ENCODE assay signal across 11 cellular contexts in genomic region chr16:84598391-84598750, GRCh38. TPM values are rescaled to one million over a fixed set of nuclear protein-coding genes. Genes with fewer than 3 reads are reported as not detected.
A peak's percentile ranks its signal among the peaks of the same experiment; 100 is the strongest.
DNase-seq lines count a peak whose midpoint lies in the region; ATAC-seq and TF ChIP-seq lines count a peak whose summit lies in the region.
"Had no signal": no experiment of that assay in that cellular context is flagged by ENCODE, and none has a peak within 500 bp of the region (broad histone marks: within the 10 kb centered on the region; RNA-seq: fewer than 3 reads in every experiment).

No MANE protein-coding gene starts in this region.

- no peak for TF ChIP-seq POLR2A in thyroid gland (IDR thresholded peaks at IDR 0.05)

- peaks cover 89% of the 10 kb centered on the region for H4K20me1 ChIP-seq in neural progenitor cell (ENCODE audit: low read depth)

- no peak for TF ChIP-seq CTCF in CD8-positive, alpha-beta T cell (IDR thresholded peaks at IDR 0.05)
- TF ChIP-seq CTCF in neural progenitor cell (IDR thresholded peaks at IDR 0.05): no peak
- TF ChIP-seq CTCF in thyroid gland (IDR thresholded peaks at IDR 0.05): no peak

- H3F3A ChIP-seq in neural progenitor cell (ENCODE audit: low read depth): peaks cover 46% of the 10 kb centered on the region

- no peaks in the 10 kb centered on the region for H3K9me3 ChIP-seq in CD8-positive, alpha-beta T cell (ENCODE audit: low read length)
- no peaks in the 10 kb centered on the region for H3K9me3 ChIP-seq in SJSA1 (replicated peaks)
- H3K9me3 ChIP-seq in effector memory CD4-positive, alpha-beta T cell (ENCODE audit: control insufficient read depth, low read length): no peaks in the 10 kb centered on the region
- no peaks in the 10 kb centered on the region for H3K9me3 ChIP-seq in neural progenitor cell (ENCODE audit: low read depth)
- no peaks in the 10 kb centered on the region for H3K9me3 ChIP-seq in thyroid gland

- 78 to 81% methylated on average over 6 of the region's 6 CpGs for WGBS in thyroid gland, 2 donors

- POLR2A ChIA-PET in CD8-positive, alpha-beta T cell (lab: Charles Lee): interaction anchor here (0.6 to 5.7 kb wide), 8 partner anchors 10 to 92 kb away, joined by 3 to 59 read pairs (median 6); partner anchors contain the start of gene COTL1

- H3K4me2 ChIP-seq in neural progenitor cell: peak overlapping the region; percentile 72

- H3K9me3 Mint-ChIP-seq in CD8-positive, alpha-beta T cell: no peaks in the 10 kb centered on the region
- H3K9me3 Mint-ChIP-seq in neural progenitor cell: no peaks in the 10 kb centered on the region
- H3K9me3 Mint-ChIP-seq: endodermal cell had no signal

- no peak overlapping the region for H3K9ac ChIP-seq in neural progenitor cell

- no peak for ATAC-seq in CD8-positive, alpha-beta T cell
- no peak for ATAC-seq in HG03280 (IDR thresholded peaks at IDR 0.05; ENCODE audit: unreplicated experiment)

- H3K27me3 ChIP-seq in CD8-positive, alpha-beta T cell (ENCODE audit: insufficient read depth, low read length): no peaks in the 10 kb centered on the region
- no peaks in the 10 kb centered on the region for H3K27me3 ChIP-seq in SJSA1 (replicated peaks)
- H3K27me3 ChIP-seq in effector memory CD4-positive, alpha-beta T cell (replicated peaks; ENCODE audit: control insufficient read depth, insufficient read depth, low read length, poor library complexity, severe bottlenecking): no peaks in the 10 kb centered on the region
- H3K27me3 ChIP-seq in neural progenitor cell: no peaks in the 10 kb centered on the region
- H3K27me3 ChIP-seq in thyroid gland: no peaks in the 10 kb centered on the region

- intact Hi-C loops in CD8-positive, alpha-beta T cell (cut with DNase I, micrococcal nuclease): no loop called here
- intact Hi-C loops in thyroid gland (cut with DNase I): no loop called here

- peaks cover 93% of the 10 kb centered on the region for H3K4me1 ChIP-seq in CD8-positive, alpha-beta T cell (ENCODE audit: insufficient read depth, low read length)
- H3K4me1 ChIP-seq in SJSA1 (replicated peaks) (peaks cover 66% of the 10 kb centered on the region), neural progenitor cell (peaks cover 46% of the 10 kb centered on the region), thyroid gland (peaks cover 26 to 40% of the 10 kb centered on the region in 2 donors)
- H3K4me1 ChIP-seq in effector memory CD4-positive, alpha-beta T cell (ENCODE audit: control insufficient read depth, insufficient read depth, low read length, poor library complexity, severe bottlenecking): peaks cover 92% of the 10 kb centered on the region

- peak overlapping the region; percentile 72 for H3K4me3 Mint-ChIP-seq in CD8-positive, alpha-beta T cell
- peak overlapping the region; percentile 71 for H3K4me3 Mint-ChIP-seq in neural progenitor cell
- H3K4me3 Mint-ChIP-seq: endodermal cell had no signal

- H3K27ac ChIP-seq in CD8-positive, alpha-beta T cell (ENCODE audit: low read depth, low read length): peak overlapping the region; percentile 34
- H3K27ac ChIP-seq in SJSA1 (peak overlapping the region; percentile 26), neural progenitor cell (no peak overlapping the region), thyroid gland (peak overlapping the region in 1 of 3 donors; percentile 37)
- H3K27ac ChIP-seq in effector memory CD4-positive, alpha-beta T cell (ENCODE audit: insufficient read depth, low read length, poor library complexity, severe bottlenecking): peak overlapping the region; percentile 77

- peaks cover 61% of the 10 kb centered on the region for H3K79me2 ChIP-seq in neural progenitor cell (ENCODE audit: low read depth)

- H2AFZ ChIP-seq in neural progenitor cell (replicated peaks): no peak overlapping the region

- H3K27me3 Mint-ChIP-seq in CD8-positive, alpha-beta T cell (ENCODE audit: low read depth): no peaks in the 10 kb centered on the region
- peaks cover 5% of the 10 kb centered on the region for H3K27me3 Mint-ChIP-seq in neural progenitor cell (ENCODE audit: insufficient read depth, low read depth)

- H3K4me1 Mint-ChIP-seq in CD8-positive, alpha-beta T cell (ENCODE audit: low read depth): peaks cover 92% of the 10 kb centered on the region
- peaks cover 88% of the 10 kb centered on the region for H3K4me1 Mint-ChIP-seq in neural progenitor cell

- H3K36me3 ChIP-seq in CD8-positive, alpha-beta T cell (ENCODE audit: insufficient read depth, low read length): no peaks in the 10 kb centered on the region
- H3K36me3 ChIP-seq in SJSA1: peaks cover 49% of the 10 kb centered on the region
- peaks cover 5% of the 10 kb centered on the region for H3K36me3 ChIP-seq in effector memory CD4-positive, alpha-beta T cell (ENCODE audit: control insufficient read depth, insufficient read depth, low read length)
- H3K36me3 ChIP-seq in neural progenitor cell: no peaks in the 10 kb centered on the region
- H3K36me3 ChIP-seq in thyroid gland: no peaks in the 10 kb centered on the region

- CTCF ChIA-PET in CD8-positive, alpha-beta T cell (lab: Charles Lee): interaction anchor here (1.0 to 2.9 kb wide), 8 partner anchors 10 to 128 kb away, joined by 3 to 13 read pairs (median 6); partner anchors contain the start of genes COTL1 and MEAK7

- H3K27ac Mint-ChIP-seq in CD8-positive, alpha-beta T cell: peak overlapping the region; percentile 98
- peak overlapping the region; percentile 89 for H3K27ac Mint-ChIP-seq in neural progenitor cell
- H3K27ac Mint-ChIP-seq: endodermal cell had no signal

- H3K4me3 ChIP-seq in CD8-positive, alpha-beta T cell (ENCODE audit: low read depth, low read length): no peak overlapping the region
- H3K4me3 ChIP-seq in SJSA1 (no peak overlapping the region), neural progenitor cell (no peak overlapping the region), thyroid gland (replicated peaks in 1 of 3) (no peak overlapping the region)
- peak overlapping the region; percentile 39 for H3K4me3 ChIP-seq in effector memory CD4-positive, alpha-beta T cell (ENCODE audit: insufficient read depth, low read depth, low read length, poor library complexity, severe bottlenecking)

- peak in 1 of 7 experiments; percentile 35 for DNase-seq in CD8-positive, alpha-beta T cell
- DNase-seq in SJSA1 (ENCODE audit: low read depth in 1 of 2, low spot score in 2 of 2) (peak in 1 of 2 experiments; percentile 31), neural progenitor cell (ENCODE audit: low spot score) (peak; percentile 43), NCI-H146 (lab: John Stamatoyannopoulos, UW) (no peak), thyroid gland (no peak)
- no peak for DNase-seq in effector memory CD4-positive, alpha-beta T cell
- no peak for DNase-seq in effector CD4-positive, alpha-beta T cell
- DNase-seq: DMS 273 treated with DMSO at 0.1 percent for 48 hours, endodermal cell, NCI-H2029 had no signal

- H3K36me3 Mint-ChIP-seq in CD8-positive, alpha-beta T cell: peaks cover 27% of the 10 kb centered on the region
- peaks cover 14% of the 10 kb centered on the region for H3K36me3 Mint-ChIP-seq in neural progenitor cell

RNA-seq across cellular contexts. Expression of gene COTL1, which starts 19.5 kb away (rescaled TPM):
- 100 to 1,000 TPM; 194 to 199 TPM for total RNA-seq in CD8-positive, alpha-beta T cell
- 455 and 520 TPM in 2 replicates for total RNA-seq in SJSA1 (2014; rRNA removed; shearing (Covaris generic))
- total RNA-seq in neural progenitor cell (ENCODE audit: low replicate concordance) (46.9 and 93.7 TPM in 2 replicates), thyroid gland (10 to 100 TPM; 26.0 to 39.7 (median 31.4) TPM)

RNA-seq across cellular contexts. Expression of gene KLHL36, which starts 49.9 kb away (rescaled TPM):
- 10 to 100 TPM; 50.8 to 56.5 TPM for total RNA-seq in CD8-positive, alpha-beta T cell
- total RNA-seq in SJSA1 (2014; rRNA removed; shearing (Covaris generic)): 33.3 and 45.8 TPM in 2 replicates
- total RNA-seq in neural progenitor cell (ENCODE audit: low replicate concordance): 15.9 and 25.3 TPM in 2 replicates
- total RNA-seq in thyroid gland: 100 to 1,000 TPM in 1 of 4 donors, 10 to 100 TPM in 3; 61.7 to 107 (median 78.0) TPM
